ENCODE assay signal across 9 cellular contexts in genomic region chr14:23468704-23469126, GRCh38. TPM values are rescaled to one million over a fixed set of nuclear protein-coding genes. Genes with fewer than 3 reads are reported as not detected.
DNase-seq lines count a peak whose midpoint lies in the region; ATAC-seq and TF ChIP-seq lines count a peak whose summit lies in the region.
"Had no signal": no experiment of that assay in that cellular context is flagged by ENCODE, and none has a peak within 500 bp of the region (broad histone marks: within the 10 kb centered on the region; RNA-seq: fewer than 3 reads in every experiment).

No MANE protein-coding gene starts in this region.

- peak overlapping the region; percentile 47 for H3K9ac ChIP-seq in ES-I3 (ENCODE audit: low read depth, low read length)
- H3K9ac ChIP-seq in trophoblast cell (ENCODE audit: low read length): no peak overlapping the region

- H3K4ac ChIP-seq in trophoblast cell (ENCODE audit: low read depth, low read length): peak overlapping the region; percentile 19

- H3K23ac ChIP-seq in trophoblast cell (ENCODE audit: low read length): no peak overlapping the region

- H3K27ac ChIP-seq in OCI-LY7 (ENCODE audit: low read depth, low read length, poor library complexity, severe bottlenecking) (no peak overlapping the region), trophoblast cell (ENCODE audit: low read depth, low read length) (no peak overlapping the region)

- H2BK5ac ChIP-seq in trophoblast cell (ENCODE audit: low read depth, low read length, poor library complexity): no peak overlapping the region

- H3K9me3 ChIP-seq in ES-I3 (ENCODE audit: control insufficient read depth, insufficient read depth, low read length): no peaks in the 10 kb centered on the region
- peaks cover 9% of the 10 kb centered on the region for H3K9me3 ChIP-seq in OCI-LY7 (ENCODE audit: low read length)
- no peaks in the 10 kb centered on the region for H3K9me3 ChIP-seq in trophoblast cell (ENCODE audit: insufficient read depth, low read depth, low read length)

- H3K18ac ChIP-seq in trophoblast cell (ENCODE audit: low read length): no peak overlapping the region

- no peak for ATAC-seq in GM21381 (IDR thresholded peaks at IDR 0.05; ENCODE audit: unreplicated experiment)

- intact Hi-C loops in OCI-LY7 (cut with micrococcal nuclease; ENCODE audit: unreplicated experiment): loop anchor here (5.0 kb wide), 1 partner anchor 146 kb away; the partner anchor contains the start of gene PABPN1

- no peaks in the 10 kb centered on the region for H3K4me1 ChIP-seq in ES-I3 (ENCODE audit: insufficient read depth, low read length)
- H3K4me1 ChIP-seq in OCI-LY7 (ENCODE audit: insufficient read depth, low read length, poor library complexity, severe bottlenecking): peaks cover 10% of the 10 kb centered on the region
- H3K4me1 ChIP-seq in trophoblast cell (ENCODE audit: control insufficient read depth in 1 of 2, insufficient read depth in 2 of 2, low read length in 2 of 2): peaks cover 0 to 3% of the 10 kb centered on the region in 2 experiments

- WGBS in trophoblast cell (ENCODE audit: extremely low coverage, insufficient coverage, insufficient read length): no CpG with 5 or more reads among the region's 15 CpGs

- no peaks in the 10 kb centered on the region for H3K9me2 ChIP-seq in OCI-LY7 (ENCODE audit: insufficient read depth, low read length)

- H3K4me3 ChIP-seq in OCI-LY7 (ENCODE audit: low read depth, low read length, poor library complexity, severe bottlenecking) (peak overlapping the region; percentile 77), fibroblast of mammary gland (ENCODE audit: control insufficient read depth, low read depth, low read length) (peak overlapping the region; percentile 51), trophoblast cell (ENCODE audit: low read depth, low read length) (no peak overlapping the region)

- H2AFZ ChIP-seq in OCI-LY7 (ENCODE audit: low read length): peak overlapping the region; percentile 97
- H2AFZ ChIP-seq in trophoblast cell (ENCODE audit: insufficient read depth, low read length, poor library complexity): peak overlapping the region; percentile 77

- no peak overlapping the region for H2AK5ac ChIP-seq in trophoblast cell (ENCODE audit: low read length)

- TF ChIP-seq CTCF in OCI-LY7 (conservative IDR thresholded peaks at IDR 0.05; ENCODE audit: low read length) (no peak), fibroblast of mammary gland (conservative IDR thresholded peaks at IDR 0.05; ENCODE audit: control insufficient read depth, insufficient read depth, low read depth, low read length) (no peak)

- peaks cover 3% of the 10 kb centered on the region for H3K79me1 ChIP-seq in trophoblast cell (ENCODE audit: low read length)

- H3K27me3 ChIP-seq in trophoblast cell (ENCODE audit: insufficient read depth, low read length): no peaks in the 10 kb centered on the region

- H4K20me1 ChIP-seq in OCI-LY7 (ENCODE audit: insufficient read depth, low read length): no peaks in the 10 kb centered on the region

- peak overlapping the region; percentile 98 for H4K8ac ChIP-seq in trophoblast cell (ENCODE audit: low read depth, low read length)

- H3K79me2 ChIP-seq in OCI-LY7 (ENCODE audit: insufficient read depth, low read depth, low read length) (peaks cover 20% of the 10 kb centered on the region), trophoblast cell (ENCODE audit: control insufficient read depth, insufficient read depth, low read length, poor library complexity) (peaks cover 2% of the 10 kb centered on the region)

- CTCF ChIA-PET in OCI-LY7 (lab: Charles Lee; ENCODE audit: unreplicated experiment): interaction anchor here (0.6 kb wide), 1 partner anchor 58 kb away, joined by 4 read pairs; no protein-coding TSS in a partner anchor

- POLR2A ChIA-PET in OCI-LY7 (lab: Charles Lee): interaction anchor here (0.5 to 1.4 kb wide), 3 partner anchors 148 to 1793 kb away, joined by 3 to 6 read pairs (median 3); partner anchors contain the start of gene PABPN1

- peak overlapping the region; percentile 22; the same call in 1 of the 2 replicates for H3K4me2 ChIP-seq in OCI-LY7 (ENCODE audit: low read length)
- peak overlapping the region; percentile 59 for H3K4me2 ChIP-seq in trophoblast cell (ENCODE audit: low read length)

- H3K36me3 ChIP-seq in ES-I3 (ENCODE audit: insufficient read depth, low read length) (peaks cover 4% of the 10 kb centered on the region; the same call in 1 of the 2 replicates), OCI-LY7 (ENCODE audit: insufficient read depth, low read length) (peaks cover 26% of the 10 kb centered on the region), trophoblast cell (ENCODE audit: control insufficient read depth in 1 of 2, insufficient read depth in 2 of 2, low read length in 2 of 2) (peaks cover 10 to 21% of the 10 kb centered on the region in 2 experiments)

- H4K91ac ChIP-seq in trophoblast cell (ENCODE audit: low read depth, low read length): peak overlapping the region; percentile 68

- H2BK120ac ChIP-seq in trophoblast cell (ENCODE audit: insufficient read depth, low read length, poor library complexity): peak overlapping the region; percentile 8

- H3K14ac ChIP-seq in trophoblast cell (ENCODE audit: low read length): peak overlapping the region; percentile 11

- peak overlapping the region; percentile 95 for H4K12ac ChIP-seq in trophoblast cell (ENCODE audit: low read depth, low read length)

- no TSS peak for BruUV-seq in OCI-LY7 (replicated peaks; lab: Mats Ljungman, UMichigan)

- DNase-seq in OCI-LY7 (ENCODE audit: low spot score) (peak; percentile 3), fibroblast of mammary gland (ENCODE audit: low read depth) (no peak), trophoblast cell (no peak), NCI-H2029 treated with DMSO at 0.1 percent for 48 hours (lab: John Stamatoyannopoulos, UW) (no peak), NCI-H69 (lab: John Stamatoyannopoulos, UW) (no peak)
- no peak for DNase-seq in activated CD8-positive, alpha-beta memory T cell treated with anti-CD3 and anti-CD28 coated beads, Interleukin-2, amount 50 U/mL, for 48 hours

- no peak overlapping the region for H2BK12ac ChIP-seq in trophoblast cell (ENCODE audit: low read length)

RNA-seq across cellular contexts. Expression of gene NGDN, which starts 0.8 kb away (rescaled TPM):
- 53.6 and 87.1 TPM in 2 replicates for total RNA-seq in OCI-LY7 (2014; rRNA removed; shearing (Covaris generic))
- total RNA-seq in OCI-LY7 (2022): 48.7 and 57.5 TPM in 2 replicates
- polyA plus RNA-seq in trophoblast cell (2013): 67.2 and 67.4 TPM in 2 replicates

RNA-seq across cellular contexts. Expression of gene MYH7, which starts 33.3 kb away (rescaled TPM):
- not detected in 2 replicates for total RNA-seq in OCI-LY7 (2014; rRNA removed; shearing (Covaris generic))
- not detected in 2 replicates for total RNA-seq in OCI-LY7 (2022)
- polyA plus RNA-seq in trophoblast cell (2013): not detected in 2 replicates
- total RNA-seq: subcutaneous adipose tissue had no signal
